13 cellular contexts compared by ENCODE assay signal in the genomic region with DNA sequence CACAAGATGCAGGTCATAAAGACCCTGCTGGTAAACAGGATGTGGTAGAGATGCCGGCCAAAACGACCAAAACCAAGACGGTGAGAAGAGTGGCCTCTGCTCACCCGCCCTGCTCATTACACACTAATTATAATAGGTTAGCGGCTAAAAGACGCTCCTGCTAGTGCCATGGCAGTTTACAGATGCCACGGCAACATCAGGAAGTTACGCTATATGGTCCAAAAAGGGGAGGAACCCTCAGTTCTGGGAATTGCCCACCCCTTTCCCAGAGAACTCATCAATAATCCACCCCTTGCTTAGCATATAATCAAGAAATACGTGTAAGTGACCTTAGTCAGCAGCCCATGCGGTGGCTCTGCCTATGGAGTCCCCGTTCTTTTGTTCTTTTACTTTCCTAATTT. TPM values are rescaled to one million over a fixed set of nuclear protein-coding genes. Genes with fewer than 3 reads are reported as not detected.
DNase-seq lines count a peak whose midpoint lies in the region; ATAC-seq and TF ChIP-seq lines count a peak whose summit lies in the region.
"Had no signal": no experiment of that assay in that cellular context is flagged by ENCODE, and none has a peak within 500 bp of the region (broad histone marks: within the 10 kb centered on the region; RNA-seq: fewer than 3 reads in every experiment).

No MANE protein-coding gene starts in this region.

- H3K36me3 ChIP-seq in MM.1S (replicated peaks; ENCODE audit: insufficient read depth, low read length) (no peaks in the 10 kb centered on the region), skeletal muscle satellite cell (ENCODE audit: insufficient read depth, low read length) (no peaks in the 10 kb centered on the region)

- H3K9me3 Mint-ChIP-seq in activated T-cell treated with anti-CD3 and anti-CD28 coated beads, Interleukin-2, amount 50 U/mL, for 24 hours, result no peaks in the 10 kb centered on the region
- H3K9me3 Mint-ChIP-seq in activated naive CD4-positive, alpha-beta T cell treated with anti-CD3 and anti-CD28 coated beads, Interleukin-2, amount 50 U/mL, for 72 hours, result no peaks in the 10 kb centered on the region

- no peaks in the 10 kb centered on the region for H3K9me2 ChIP-seq in MM.1S (replicated peaks; ENCODE audit: insufficient read depth, low read length)

- H2AFZ ChIP-seq in MM.1S (ENCODE audit: low read length), result peak overlapping the region; percentile 58
- H2AFZ ChIP-seq: parathyroid adenoma had no signal

- no peaks in the 10 kb centered on the region for H3F3A ChIP-seq in MM.1S (ENCODE audit: insufficient read depth, low read length)

- no peak overlapping the region for H3K27ac Mint-ChIP-seq in activated T-cell treated with anti-CD3 and anti-CD28 coated beads, Interleukin-2, amount 50 U/mL, for 24 hours
- H3K27ac Mint-ChIP-seq in activated naive CD4-positive, alpha-beta T cell treated with anti-CD3 and anti-CD28 coated beads, Interleukin-2, amount 50 U/mL, for 72 hours, result peak overlapping the region in 1 of 2 donors; percentile 61

- no peak for TF ChIP-seq CTCF in MM.1S (IDR thresholded peaks at IDR 0.05; ENCODE audit: low read length)

- H3K4me3 ChIP-seq in MM.1S (ENCODE audit: low read length) (peak overlapping the region; percentile 62), skeletal muscle satellite cell (ENCODE audit: low read length) (peak overlapping the region; percentile 48)

- intact Hi-C loops in posterior vena cava (cut with DNase I), result no loop called here

- H3K4me3 Mint-ChIP-seq in activated T-cell treated with anti-CD3 and anti-CD28 coated beads, Interleukin-2, amount 50 U/mL, for 24 hours, result peak overlapping the region; percentile 30

- H3K4me2 ChIP-seq in MM.1S (ENCODE audit: low read depth, low read length), result peak overlapping the region; percentile 87
- H3K4me2 ChIP-seq in skeletal muscle satellite cell (ENCODE audit: low read length), result peak overlapping the region; percentile 85

- 0 out of 2 replicates have a peak, but pooled peaks cover 6% of the 10 kb centered on the region for H3K4me1 ChIP-seq in MM.1S (ENCODE audit: low read length)
- H3K4me1 ChIP-seq in skeletal muscle satellite cell (ENCODE audit: control insufficient read depth, insufficient read depth, low read length), result no peaks in the 10 kb centered on the region
- H3K4me1 ChIP-seq: parathyroid adenoma had no signal

- H3K9me3 ChIP-seq in MM.1S (replicated peaks; ENCODE audit: insufficient read depth, low read length), result no peaks in the 10 kb centered on the region
- H3K9me3 ChIP-seq in skeletal muscle satellite cell (replicated peaks; ENCODE audit: low read length), result no peaks in the 10 kb centered on the region

- no peak overlapping the region for H3K27ac ChIP-seq in MM.1S (ENCODE audit: low read length)
- H3K27ac ChIP-seq: parathyroid adenoma, VCaP had no signal

- DNase-seq in activated T-cell treated with anti-CD3 and anti-CD28 coated beads, Interleukin-2, amount 50 U/mL, for 24 hours, result no peak
- no peak for DNase-seq in activated T-cell treated with anti-CD3 and anti-CD28 coated beads, Interleukin-2, amount 50 U/mL, for 1 hour
- DNase-seq in MM.1S (no peak), medulla oblongata (ENCODE audit: extremely low spot score) (no peak), posterior vena cava (ENCODE audit: low spot score) (no peak)
- DNase-seq in activated naive CD4-positive, alpha-beta T cell treated with anti-CD3 and anti-CD28 coated beads, Interleukin-2, amount 50 U/mL, for 72 hours (ENCODE audit: low spot score in 2 of 2), result no peak
- DNase-seq: mesenchymal stem cell, NCI-H1048, NCI-H446 treated with DMSO at 0.1 percent for 48 hours had no signal

- peaks cover 81% of the 10 kb centered on the region for H3K27me3 ChIP-seq in MM.1S (replicated peaks; ENCODE audit: insufficient read depth, low read length)
- peaks cover 69% of the 10 kb centered on the region for H3K27me3 ChIP-seq in skeletal muscle satellite cell (ENCODE audit: control insufficient read depth, insufficient read depth, low read length)

- ATAC-seq in activated naive CD4-positive, alpha-beta T cell treated with anti-CD3 and anti-CD28 coated beads, Interleukin-2, amount 50 U/mL, for 72 hours, result peak; percentile 74 to 81
- ATAC-seq in GM18861 (IDR thresholded peaks at IDR 0.05; ENCODE audit: unreplicated experiment), result no peak

- no peaks in the 10 kb centered on the region for H3K4me1 Mint-ChIP-seq in activated T-cell treated with anti-CD3 and anti-CD28 coated beads, Interleukin-2, amount 50 U/mL, for 24 hours (ENCODE audit: low read depth)

- H3K36me3 Mint-ChIP-seq in activated T-cell treated with anti-CD3 and anti-CD28 coated beads, Interleukin-2, amount 50 U/mL, for 24 hours (ENCODE audit: low read depth), result no peaks in the 10 kb centered on the region
- no peaks in the 10 kb centered on the region for H3K36me3 Mint-ChIP-seq in activated naive CD4-positive, alpha-beta T cell treated with anti-CD3 and anti-CD28 coated beads, Interleukin-2, amount 50 U/mL, for 72 hours

- no peaks in the 10 kb centered on the region for H4K20me1 ChIP-seq in MM.1S (ENCODE audit: insufficient read depth, low read length)

- H3K79me2 ChIP-seq in MM.1S (ENCODE audit: low read length), result no peaks in the 10 kb centered on the region
- H3K79me2 ChIP-seq: parathyroid adenoma had no signal

- H3K9ac ChIP-seq in MM.1S (ENCODE audit: low read length) (no peak overlapping the region; the same call in 1 of the 2 replicates), skeletal muscle satellite cell (ENCODE audit: low read depth, low read length) (no peak overlapping the region)
- H3K9ac ChIP-seq: parathyroid adenoma had no signal

- H3K27me3 Mint-ChIP-seq in activated T-cell treated with anti-CD3 and anti-CD28 coated beads, Interleukin-2, amount 50 U/mL, for 24 hours, result peaks cover 23% of the 10 kb centered on the region

RNA-seq across cellular contexts. Expression of gene BHLHE23, which starts 17.6 kb away (rescaled TPM):
- total RNA-seq in activated naive CD4-positive, alpha-beta T cell treated with anti-CD3 and anti-CD28 coated beads, Interleukin-2, amount 50 U/mL, for 72 hours, result not detected
- total RNA-seq in skeletal muscle satellite cell (2012; rRNA removed), result not detected in 2 replicates
- total RNA-seq in posterior vena cava, result not detected

RNA-seq across cellular contexts. Expression of gene SLC17A9, which starts 36.7 kb away (rescaled TPM):
- 10 to 100 TPM; 17.5 to 22.0 TPM for total RNA-seq in activated naive CD4-positive, alpha-beta T cell treated with anti-CD3 and anti-CD28 coated beads, Interleukin-2, amount 50 U/mL, for 72 hours
- total RNA-seq in skeletal muscle satellite cell (2012; rRNA removed), result 8.1 and 18.8 TPM in 2 replicates
- total RNA-seq in posterior vena cava, result 10 to 100 TPM in 1 of 2 donors, 1 to 10 TPM in 1; 9.9 to 16.3 TPM

RNA-seq across cellular contexts. Expression of gene GID8, which starts 51.3 kb away (rescaled TPM):
- 10 to 100 TPM; 39.7 to 47.3 TPM for total RNA-seq in activated naive CD4-positive, alpha-beta T cell treated with anti-CD3 and anti-CD28 coated beads, Interleukin-2, amount 50 U/mL, for 72 hours
- 22.7 and 23.1 TPM in 2 replicates for total RNA-seq in skeletal muscle satellite cell (2012; rRNA removed)
- 10 to 100 TPM; 14.9 to 20.0 TPM for total RNA-seq in posterior vena cava
